Comparison of ENCODE assay signal across 1 cellular context in genomic region chr7:128099204-128099671, GRCh38.
TF ChIP-seq lines count a peak whose summit lies in the region.

No MANE protein-coding gene starts in this region.

TF ChIP-seq in K562, 482 proteins besides CTCF, POLR2A, EP300 and RAD21 (continued from another document and continues in another):
- TF ChIP-seq HDAC1 (IDR thresholded peaks at IDR 0.05) (peak in 1 of 2 experiments; percentile 48; a peak in 1 of 4 replicates), ZBTB40 (IDR thresholded peaks at IDR 0.05) (no peak), ZBTB40 (CRISPR knock-in tag; IDR thresholded peaks at IDR 0.05) (no peak), KDM1A (IDR thresholded peaks at IDR 0.05) (no peak), GTF2F1 (IDR thresholded peaks at IDR 0.05; ENCODE audit: low read depth, low read length) (no peak), ZNF318 (IDR thresholded peaks at IDR 0.05; ENCODE audit: borderline replicate concordance in 1 of 2, low read depth in 1 of 2) (peak in 1 of 2 experiments; percentile 36; a peak in 1 of 4 replicates), ZEB2 (IDR thresholded peaks at IDR 0.05) (peak; percentile 84), KLF10 (CRISPR knock-in tag; IDR thresholded peaks at IDR 0.05) (no peak), ZNF668 (CRISPR knock-in tag; IDR thresholded peaks at IDR 0.05) (no peak), ZFX (CRISPR knock-in tag; IDR thresholded peaks at IDR 0.05) (peak; percentile 98), E2F1 (CRISPR knock-in tag; IDR thresholded peaks at IDR 0.05) (no peak), ETV1 (tag; conservative IDR thresholded peaks at IDR 0.05; ENCODE audit: low read depth) (no peak; the same call in 1 of the 2 replicates), RBM34 (IDR thresholded peaks at IDR 0.05; ENCODE audit: borderline replicate concordance, insufficient read depth, low read length) (no peak), ZC3H4 (CRISPR knock-in tag; IDR thresholded peaks at IDR 0.05; ENCODE audit: borderline replicate concordance) (no peak), L3MBTL2 (IDR thresholded peaks at IDR 0.05) (peak; percentile 98), ZNF316 (IDR thresholded peaks at IDR 0.05) (no peak), HDAC2 (IDR thresholded peaks at IDR 0.05) (peak; percentile 70; the same call in 1 of the 2 replicates), HNRNPK (IDR thresholded peaks at IDR 0.05; ENCODE audit: low read depth, low read length, poor library complexity, severe bottlenecking) (no peak), POLR2G (IDR thresholded peaks at IDR 0.05; ENCODE audit: low read depth, low read length) (no peak), CREB3 (tag; conservative IDR thresholded peaks at IDR 0.05; ENCODE audit: low read depth) (peak; percentile 75; the same call in 1 of the 2 replicates), FOSL1 (tag; conservative IDR thresholded peaks at IDR 0.05) (peak; percentile 83), OTX1 (CRISPR knock-in tag; IDR thresholded peaks at IDR 0.05) (no peak), ARID1B (IDR thresholded peaks at IDR 0.05) (peak; percentile 94), TCF15 (CRISPR knock-in tag; IDR thresholded peaks at IDR 0.05) (no peak), NFIC (IDR thresholded peaks at IDR 0.05) (0 out of 2 replicates have a peak, but pooled peaks have one; percentile 23), ZBED1 (IDR thresholded peaks at IDR 0.05) (no peak), PHF21A (IDR thresholded peaks at IDR 0.05; ENCODE audit: borderline replicate concordance, low read depth) (no peak), CXXC5 (CRISPR knock-in tag; IDR thresholded peaks at IDR 0.05) (peak; percentile 66), DLX4 (CRISPR knock-in tag; IDR thresholded peaks at IDR 0.05) (no peak), RBFOX2 (IDR thresholded peaks at IDR 0.05; ENCODE audit: low read depth, low read length) (no peak), ZBTB2 (IDR thresholded peaks at IDR 0.05) (no peak), STAT5A (IDR thresholded peaks at IDR 0.05; ENCODE audit: borderline replicate concordance, low read length) (peak; percentile 37; the same call in 1 of the 2 replicates), ZNF24 (IDR thresholded peaks at IDR 0.05) (no peak; the same call in 1 of the 2 replicates), TCF3 (CRISPR knock-in tag; IDR thresholded peaks at IDR 0.05) (peak; percentile 88), TOE1 (IDR thresholded peaks at IDR 0.05; ENCODE audit: borderline replicate concordance) (peak; percentile 88; the same call in 1 of the 2 replicates), TOE1 (CRISPR knock-in tag; IDR thresholded peaks at IDR 0.05; ENCODE audit: borderline replicate concordance, low read depth) (0 out of 2 replicates have a peak, but pooled peaks have one; percentile 17), POLR3A (IDR thresholded peaks at IDR 0.05; ENCODE audit: borderline replicate concordance, extremely low read depth, insufficient read depth, insufficient read length) (no peak), ZFPM2 (CRISPR knock-in tag; IDR thresholded peaks at IDR 0.05) (no peak)
